ENCODE assay signal across 12 cellular contexts in genomic region chr7:16129431-16130126, GRCh38.
A peak's percentile ranks its signal among the peaks of the same experiment; 100 is the strongest.
DNase-seq lines count a peak whose midpoint lies in the region; ATAC-seq, FAIRE-seq and TF ChIP-seq lines count a peak whose summit lies in the region.
"Had no signal": no experiment of that assay in that cellular context is flagged by ENCODE, and none has a peak within 500 bp of the region (broad histone marks: within the 10 kb centered on the region; RNA-seq: fewer than 3 reads in every experiment).

No MANE protein-coding gene starts in this region.

- DNase-seq in GM03348 (ENCODE audit: low spot score) (peak; percentile 66), NCI-H2171 treated with DMSO at 0.1 percent for 48 hours (lab: John Stamatoyannopoulos, UW) (peak; percentile 95), dermis blood vessel endothelial cell (peak; percentile 63), osteocyte (ENCODE audit: extremely low spot score, unreplicated experiment) (no peak), HepG2 (ENCODE audit: low spot score) (no peak), RCC 7860 (ENCODE audit: low spot score) (no peak)
- DNase-seq: NCI-H1092 treated with DMSO at 0.1 percent for 48 hours, T-helper 9 cell had no signal

- no TSS peak for BruUV-seq in HepG2 (replicated peaks; lab: Mats Ljungman, UMichigan)

- no peaks in the 10 kb centered on the region for H3K36me3 ChIP-seq in HepG2 (replicated peaks in 1 of 2; ENCODE audit: control insufficient read depth in 1 of 2, insufficient read depth in 2 of 2, low read length in 2 of 2)
- H3K36me3 ChIP-seq: vagina had no signal

- TF ChIP-seq CTCF in osteocyte (IDR thresholded peaks at IDR 0.05), result no peak
- TF ChIP-seq CTCF in HepG2 (CRISPR knock-in tag; IDR thresholded peaks at IDR 0.05), result no peak

- POLR2A ChIA-PET in HepG2 (lab: Yijun Ruan, JAX), result no interaction called here

- no peaks in the 10 kb centered on the region for H3K4me1 ChIP-seq in HepG2 (ENCODE audit: insufficient read depth, low read length)

- no peak for TF ChIP-seq POLR2A in HepG2 (IDR thresholded peaks at IDR 0.05; ENCODE audit: insufficient read depth in 1 of 2, low read depth in 2 of 2, low read length in 2 of 2)

- H3K9me3 Mint-ChIP-seq in osteocyte (ENCODE audit: unreplicated experiment), result peaks cover 6% of the 10 kb centered on the region

- H2AFZ ChIP-seq in HepG2 (ENCODE audit: low read length), result no peak overlapping the region

- peaks cover 27% of the 10 kb centered on the region for H3K4me1 Mint-ChIP-seq in osteocyte (ENCODE audit: unreplicated experiment)

- CTCF ChIA-PET in HepG2 (lab: Yijun Ruan, JAX; ENCODE audit: low intra/inter-chr PET ratio, low total read pairs), result no interaction called here

- no peak overlapping the region for H3K4me2 ChIP-seq in HepG2 (ENCODE audit: low read depth, low read length)

- no peaks in the 10 kb centered on the region for H3K27me3 ChIP-seq in HepG2 (ENCODE audit: control insufficient read depth in 1 of 2, insufficient read depth in 2 of 2, low read length in 2 of 2)
- H3K27me3 ChIP-seq: vagina had no signal

- no peak overlapping the region for H3K27ac ChIP-seq in HepG2 (ENCODE audit: extremely low read length, insufficient read depth, low read length)
- H3K27ac ChIP-seq: vagina had no signal

- H3K79me2 ChIP-seq in HepG2 (ENCODE audit: insufficient read depth, low read length), result no peaks in the 10 kb centered on the region

- peaks cover 59% of the 10 kb centered on the region for H3K9me3 ChIP-seq in HepG2 (ENCODE audit: low read length)
- H3K9me3 ChIP-seq: vagina had no signal

- in situ Hi-C loops in HepG2 (cut with HindIII; ENCODE audit: extremely low pct_ligation_motif_present, low pct_unique_long_range_greater_than_20kb), result no loop called here

- peaks cover 2% of the 10 kb centered on the region for H3K36me3 Mint-ChIP-seq in osteocyte (ENCODE audit: unreplicated experiment)

- peak overlapping the region; percentile 15 for H3K4me3 Mint-ChIP-seq in osteocyte (ENCODE audit: unreplicated experiment)
- H3K4me3 Mint-ChIP-seq: activated T-helper 1 cell treated with anti-CD3 and anti-CD28 coated beads, Interleukin-12 subunit alpha, Interleukin-12 subunit beta, Interleukin-2, Interleukin-4 antibody, amounts not matched to agents 30 ng/mL and 10 ng/mL and 1 ng/mL, durations not matched to agents 14 hours and 24 hours and 36 hours had no signal

- 9% methylated on average over 4 of the region's 4 CpGs for WGBS in HepG2 (ENCODE audit: low lambda C conversion rate)

- intact Hi-C loops in HepG2 (cut with micrococcal nuclease; ENCODE audit: unreplicated experiment), result no loop called here

- H3K27me3 Mint-ChIP-seq in osteocyte (ENCODE audit: unreplicated experiment), result no peaks in the 10 kb centered on the region

- no peak for TF ChIP-seq RAD21 in HepG2 (CRISPR knock-in tag; IDR thresholded peaks at IDR 0.05)

- H3K27ac Mint-ChIP-seq in osteocyte (ENCODE audit: unreplicated experiment), result peak overlapping the region; percentile 68
- H3K27ac Mint-ChIP-seq: activated T-helper 1 cell treated with anti-CD3 and anti-CD28 coated beads, Interleukin-12 subunit alpha, Interleukin-12 subunit beta, Interleukin-2, Interleukin-4 antibody, amounts not matched to agents 30 ng/mL and 10 ng/mL and 1 ng/mL, durations not matched to agents 14 hours and 24 hours and 36 hours had no signal

- no peak overlapping the region for H3K9ac ChIP-seq in HepG2 (ENCODE audit: insufficient read depth, low read depth, low read length)

- FAIRE-seq in HepG2 (lab: Jason Lieb, UNC), result no peak
- FAIRE-seq in RCC 7860 (lab: Jason Lieb, UNC), result no peak

- no peak overlapping the region for H3K4me3 ChIP-seq in HepG2 (replicated peaks in 1 of 3; ENCODE audit: insufficient read depth in 1 of 3, low read depth in 2 of 3, low read length in 3 of 3)
- H3K4me3 ChIP-seq: vagina had no signal

- no peak for ATAC-seq in HepG2
- ATAC-seq in GM18519 (IDR thresholded peaks at IDR 0.05; ENCODE audit: low FRiP score, unreplicated experiment), result no peak
- no peak for ATAC-seq in HG02588 (IDR thresholded peaks at IDR 0.05; ENCODE audit: unreplicated experiment)

- no peaks in the 10 kb centered on the region for H4K20me1 ChIP-seq in HepG2 (ENCODE audit: insufficient read depth, low read length)

- no peak for TF ChIP-seq EP300 in HepG2 (IDR thresholded peaks at IDR 0.05; ENCODE audit: low read depth in 2 of 2, low read length in 2 of 2)
- no peak for TF ChIP-seq EP300 in HepG2 (CRISPR knock-in tag; IDR thresholded peaks at IDR 0.05; ENCODE audit: borderline replicate concordance)

TF ChIP-seq in HepG2, 621 proteins besides CTCF, POLR2A, EP300 and RAD21 (continues in another document):
- TF ChIP-seq ZFP36L2 (CRISPR knock-in tag; IDR thresholded peaks at IDR 0.05) (no peak), ATAD3A (CRISPR knock-in tag; IDR thresholded peaks at IDR 0.05) (no peak), ZNF260 (CRISPR knock-in tag; IDR thresholded peaks at IDR 0.05; ENCODE audit: borderline replicate concordance, low read depth) (no peak), SRSF4 (IDR thresholded peaks at IDR 0.05; ENCODE audit: low read depth, low read length, poor library complexity, severe bottlenecking) (no peak), NCOA5 (CRISPR knock-in tag; IDR thresholded peaks at IDR 0.05) (no peak), HIC2 (CRISPR knock-in tag; IDR thresholded peaks at IDR 0.05; ENCODE audit: low read depth) (no peak), ZIK1 (CRISPR knock-in tag; IDR thresholded peaks at IDR 0.05; ENCODE audit: borderline replicate concordance, low read depth) (no peak), ZNF576 (CRISPR knock-in tag; IDR thresholded peaks at IDR 0.05) (no peak), ZBTB7B (CRISPR knock-in tag; IDR thresholded peaks at IDR 0.05) (no peak), HMGXB3 (CRISPR knock-in tag; IDR thresholded peaks at IDR 0.05; ENCODE audit: borderline replicate concordance) (no peak), PATZ1 (CRISPR knock-in tag; IDR thresholded peaks at IDR 0.05) (no peak), AGO1 (IDR thresholded peaks at IDR 0.05; ENCODE audit: low read depth, low read length, poor library complexity, severe bottlenecking) (no peak)

Comparison
In these comparisons a context has a peak if more than half of its experiments do, and no peak if none do; other contexts are left out.
1. DNase-seq: peak in GM03348 (single experiment), NCI-H2171 treated with DMSO at 0.1 percent for 48 hours (single experiment) and dermis blood vessel endothelial cell (single experiment); none in osteocyte (single experiment), HepG2 (single experiment) and RCC 7860 (single experiment).